In genomic region chr15:91855684-91856553, GRCh38 we compare ENCODE assay signal across 9 cellular contexts. TPM values are rescaled to one million over a fixed set of nuclear protein-coding genes. Genes with fewer than 3 reads are reported as not detected.
DNase-seq lines count a peak whose midpoint lies in the region; ATAC-seq and TF ChIP-seq lines count a peak whose summit lies in the region.
"Had no signal": no experiment of that assay in that cellular context is flagged by ENCODE, and none has a peak within 500 bp of the region (broad histone marks: within the 10 kb centered on the region; RNA-seq: fewer than 3 reads in every experiment).

No MANE protein-coding gene starts in this region.

- H3K27ac ChIP-seq in SK-N-SH (ENCODE audit: low read depth in 2 of 2, low read length in 1 of 2): no peak overlapping the region
- H3K27ac ChIP-seq in foreskin keratinocyte: peak overlapping the region; percentile 86
- peak overlapping the region; percentile 88 to 93 (median 92) for H3K27ac ChIP-seq in thyroid gland
- H3K27ac ChIP-seq in psoas muscle: no peak overlapping the region

- peaks cover 2% of the 10 kb centered on the region for H3K36me3 Mint-ChIP-seq in IgD-negative memory B cell

- peaks cover 7% of the 10 kb centered on the region for H3F3A ChIP-seq in SK-N-SH (replicated peaks; ENCODE audit: insufficient read depth)

- H3K79me2 ChIP-seq in SK-N-SH (ENCODE audit: insufficient read depth): peaks cover 61% of the 10 kb centered on the region

- TF ChIP-seq RAD21 in SK-N-SH (IDR thresholded peaks at IDR 0.05; ENCODE audit: low read length): peak; percentile 42

- no peak overlapping the region for H2AFZ ChIP-seq in SK-N-SH (ENCODE audit: low read depth)

- ATAC-seq in SK-N-SH treated with all-trans-retinoic acid at 6 μM for 48 hours: no peak
- peak; percentile 63 for ATAC-seq in foreskin keratinocyte
- no peak for ATAC-seq in psoas muscle

- peak; percentile 45 for DNase-seq in SK-N-SH
- DNase-seq in foreskin keratinocyte: peak in 1 of 2 donors; percentile 56
- peak; percentile 73 to 77 for DNase-seq in thyroid gland
- no peak for DNase-seq in GM20000 (ENCODE audit: low spot score)
- DNase-seq in psoas muscle: no peak

- H3K9me3 ChIP-seq in SK-N-SH: no peaks in the 10 kb centered on the region
- H3K9me3 ChIP-seq in thyroid gland: no peaks in the 10 kb centered on the region
- no peaks in the 10 kb centered on the region for H3K9me3 ChIP-seq in psoas muscle

- CTCF ChIA-PET in SK-N-SH (lab: Yijun Ruan, JAX): interaction anchor here (0.8 to 9.0 kb wide), 13 partner anchors 9 to 554 kb away, joined by 3 to 112 read pairs (median 3); no protein-coding TSS in a partner anchor

- peak; percentile 38 for TF ChIP-seq CTCF in SK-N-SH (IDR thresholded peaks at IDR 0.05)
- peak; percentile 75 for TF ChIP-seq CTCF in foreskin keratinocyte (conservative IDR thresholded peaks at IDR 0.05)
- TF ChIP-seq CTCF in thyroid gland (IDR thresholded peaks at IDR 0.05): peak in 4 of 6 experiments; percentile 32 to 49 (median 39)
- no peak for TF ChIP-seq CTCF in GM20000 (IDR thresholded peaks at IDR 0.05; ENCODE audit: extremely low read depth, missing control alignments)
- TF ChIP-seq CTCF in psoas muscle (IDR thresholded peaks at IDR 0.05): no peak

- H3K9me3 Mint-ChIP-seq in IgD-negative memory B cell: peaks cover 1 to 3% (median 2%) of the 10 kb centered on the region in 3 donors

- peaks cover 19 to 29% of the 10 kb centered on the region in 2 experiments for H3K4me1 ChIP-seq in SK-N-SH (ENCODE audit: control insufficient read depth in 1 of 2, insufficient read depth in 2 of 2, low read depth in 1 of 2, low read length in 1 of 2)
- peaks cover 25% of the 10 kb centered on the region for H3K4me1 ChIP-seq in foreskin keratinocyte
- peaks cover 35 to 51% of the 10 kb centered on the region in 2 donors for H3K4me1 ChIP-seq in thyroid gland
- peaks cover 10% of the 10 kb centered on the region for H3K4me1 ChIP-seq in psoas muscle

- POLR2A ChIA-PET in SK-N-SH (lab: Yijun Ruan, JAX): no interaction called here

- H3K27ac Mint-ChIP-seq in IgD-negative memory B cell: peak overlapping the region; percentile 29 to 94 (median 46)
- H3K27ac Mint-ChIP-seq: B cell had no signal

- peaks cover 48% of the 10 kb centered on the region for H3K27me3 Mint-ChIP-seq in IgD-negative memory B cell

- peak overlapping the region in 1 of 2 experiments; percentile 93; a peak in 2 of 4 replicates for H3K4me3 ChIP-seq in SK-N-SH (ENCODE audit: low read depth in 2 of 2, low read length in 1 of 2)
- no peak overlapping the region for H3K4me3 ChIP-seq in thyroid gland (replicated peaks in 1 of 3)
- H3K4me3 ChIP-seq in psoas muscle: no peak overlapping the region

- no peak for TF ChIP-seq EP300 in SK-N-SH (IDR thresholded peaks at IDR 0.05; ENCODE audit: borderline replicate concordance in 1 of 2, low read depth in 1 of 2, low read length in 1 of 2)

- no peaks in the 10 kb centered on the region for H3K36me3 ChIP-seq in SK-N-SH (replicated peaks in 1 of 2; ENCODE audit: control insufficient read depth in 1 of 2, insufficient read depth in 2 of 2, low read length in 1 of 2)
- no peaks in the 10 kb centered on the region for H3K36me3 ChIP-seq in thyroid gland
- H3K36me3 ChIP-seq in psoas muscle (ENCODE audit: insufficient read depth in 1 of 2, low read depth in 1 of 2): no peaks in the 10 kb centered on the region

- intact Hi-C loops in thyroid gland (cut with DNase I) (loop anchor here (10.0 kb wide), 1 partner anchor 89 kb away; no protein-coding TSS in a partner anchor), psoas muscle (cut with DNase I) (loop anchor here in 1 of 2 donors (2.0 kb wide), 1 partner anchor 221 kb away; no protein-coding TSS in a partner anchor)

- H3K4me1 Mint-ChIP-seq in IgD-negative memory B cell: peaks cover 24 to 30% (median 25%) of the 10 kb centered on the region in 3 donors

- H3K4me2 ChIP-seq in SK-N-SH: peak overlapping the region; percentile 83

- no peak overlapping the region for H3K9ac ChIP-seq in SK-N-SH

- 89% methylated on average over 15 of the region's 15 CpGs for WGBS in SK-N-SH (ENCODE audit: low lambda C conversion rate)
- WGBS in thyroid gland, 2 donors: 43 to 49% methylated on average over 15 of the region's 15 CpGs
- 71 to 82% (median 73%) methylated on average over 15 of the region's 15 CpGs for WGBS in psoas muscle, 3 donors

- no peaks in the 10 kb centered on the region for H3K9me2 ChIP-seq in SK-N-SH

- H3K27me3 ChIP-seq in SK-N-SH (ENCODE audit: insufficient read depth) (no peaks in the 10 kb centered on the region), foreskin keratinocyte (no peaks in the 10 kb centered on the region), thyroid gland (no peaks in the 10 kb centered on the region), psoas muscle (ENCODE audit: insufficient read depth in 3 of 3, low read length in 2 of 3) (no peaks in the 10 kb centered on the region)

- TF ChIP-seq POLR2A in Raji (IDR thresholded peaks at IDR 0.05; ENCODE audit: insufficient read depth, low read depth, low read length) (peak; percentile 22; the same call in 1 of the 2 replicates), thyroid gland (IDR thresholded peaks at IDR 0.05) (peak in 1 of 2 donors; percentile 42)

- peak overlapping the region in 2 of 4 donors; percentile 78 to 88 for H3K4me3 Mint-ChIP-seq in IgD-negative memory B cell

- peaks cover 9% of the 10 kb centered on the region for H4K20me1 ChIP-seq in SK-N-SH (ENCODE audit: insufficient read depth)

TF ChIP-seq in SK-N-SH, 30 proteins besides CTCF, POLR2A, EP300 and RAD21:
- peak; percentile 24; the same call in 1 of the 2 replicates for TF ChIP-seq SMC3 (IDR thresholded peaks at IDR 0.05; ENCODE audit: low read depth, low read length)
- TF ChIP-seq, protein P1, sequence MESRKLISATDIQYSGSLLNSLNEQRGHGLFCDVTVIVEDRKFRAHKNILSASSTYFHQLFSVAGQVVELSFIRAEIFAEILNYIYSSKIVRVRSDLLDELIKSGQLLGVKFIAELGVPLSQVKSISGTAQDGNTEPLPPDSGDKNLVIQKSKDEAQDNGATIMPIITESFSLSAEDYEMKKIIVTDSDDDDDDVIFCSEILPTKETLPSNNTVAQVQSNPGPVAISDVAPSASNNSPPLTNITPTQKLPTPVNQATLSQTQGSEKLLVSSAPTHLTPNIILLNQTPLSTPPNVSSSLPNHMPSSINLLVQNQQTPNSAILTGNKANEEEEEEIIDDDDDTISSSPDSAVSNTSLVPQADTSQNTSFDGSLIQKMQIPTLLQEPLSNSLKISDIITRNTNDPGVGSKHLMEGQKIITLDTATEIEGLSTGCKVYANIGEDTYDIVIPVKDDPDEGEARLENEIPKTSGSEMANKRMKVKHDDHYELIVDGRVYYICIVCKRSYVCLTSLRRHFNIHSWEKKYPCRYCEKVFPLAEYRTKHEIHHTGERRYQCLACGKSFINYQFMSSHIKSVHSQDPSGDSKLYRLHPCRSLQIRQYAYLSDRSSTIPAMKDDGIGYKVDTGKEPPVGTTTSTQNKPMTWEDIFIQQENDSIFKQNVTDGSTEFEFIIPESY (IDR thresholded peaks at IDR 0.05; ENCODE audit: borderline replicate concordance, low read depth): no peak
- no peak for TF ChIP-seq CHD2 (IDR thresholded peaks at IDR 0.05; ENCODE audit: low read length, partially characterized antibody)
TF ChIP-seq in SK-N-SH: peak in this region for 1.

TF ChIP-seq in SK-N-SH treated with all-trans-retinoic acid at 6 μM for 48 hours, 23 proteins besides CTCF, POLR2A, EP300 and RAD21 (continues in another document):
- no peak for TF ChIP-seq BACH2 (CRISPR knock-in tag; IDR thresholded peaks at IDR 0.05; ENCODE audit: borderline replicate concordance)
- TF ChIP-seq, protein P2, sequence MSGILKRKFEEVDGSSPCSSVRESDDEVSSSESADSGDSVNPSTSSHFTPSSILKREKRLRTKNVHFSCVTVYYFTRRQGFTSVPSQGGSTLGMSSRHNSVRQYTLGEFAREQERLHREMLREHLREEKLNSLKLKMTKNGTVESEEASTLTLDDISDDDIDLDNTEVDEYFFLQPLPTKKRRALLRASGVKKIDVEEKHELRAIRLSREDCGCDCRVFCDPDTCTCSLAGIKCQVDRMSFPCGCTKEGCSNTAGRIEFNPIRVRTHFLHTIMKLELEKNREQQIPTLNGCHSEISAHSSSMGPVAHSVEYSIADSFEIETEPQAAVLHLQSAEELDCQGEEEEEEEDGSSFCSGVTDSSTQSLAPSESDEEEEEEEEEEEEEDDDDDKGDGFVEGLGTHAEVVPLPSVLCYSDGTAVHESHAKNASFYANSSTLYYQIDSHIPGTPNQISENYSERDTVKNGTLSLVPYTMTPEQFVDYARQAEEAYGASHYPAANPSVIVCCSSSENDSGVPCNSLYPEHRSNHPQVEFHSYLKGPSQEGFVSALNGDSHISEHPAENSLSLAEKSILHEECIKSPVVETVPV (CRISPR knock-in tag; IDR thresholded peaks at IDR 0.05): no peak
- TF ChIP-seq, protein P3, sequence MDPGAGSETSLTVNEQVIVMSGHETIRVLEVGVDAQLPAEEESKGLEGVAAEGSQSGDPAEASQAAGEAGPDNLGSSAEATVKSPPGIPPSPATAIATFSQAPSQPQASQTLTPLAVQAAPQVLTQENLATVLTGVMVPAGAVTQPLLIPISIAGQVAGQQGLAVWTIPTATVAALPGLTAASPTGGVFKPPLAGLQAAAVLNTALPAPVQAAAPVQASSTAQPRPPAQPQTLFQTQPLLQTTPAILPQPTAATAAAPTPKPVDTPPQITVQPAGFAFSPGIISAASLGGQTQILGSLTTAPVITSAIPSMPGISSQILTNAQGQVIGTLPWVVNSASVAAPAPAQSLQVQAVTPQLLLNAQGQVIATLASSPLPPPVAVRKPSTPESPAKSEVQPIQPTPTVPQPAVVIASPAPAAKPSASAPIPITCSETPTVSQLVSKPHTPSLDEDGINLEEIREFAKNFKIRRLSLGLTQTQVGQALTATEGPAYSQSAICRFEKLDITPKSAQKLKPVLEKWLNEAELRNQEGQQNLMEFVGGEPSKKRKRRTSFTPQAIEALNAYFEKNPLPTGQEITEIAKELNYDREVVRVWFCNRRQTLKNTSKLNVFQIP (CRISPR knock-in tag; IDR thresholded peaks at IDR 0.05; ENCODE audit: borderline replicate concordance, low read depth): no peak
- no peak for TF ChIP-seq SNAI2 (CRISPR knock-in tag; IDR thresholded peaks at IDR 0.05)
- no peak for TF ChIP-seq PPARA (CRISPR knock-in tag; IDR thresholded peaks at IDR 0.05; ENCODE audit: borderline replicate concordance)
- no peak for TF ChIP-seq RARB (CRISPR knock-in tag; IDR thresholded peaks at IDR 0.05)
- no peak for TF ChIP-seq ESRRG (CRISPR knock-in tag; IDR thresholded peaks at IDR 0.05)

RNA-seq across cellular contexts. Expression of gene SLCO3A1, which starts 2.4 kb away (rescaled TPM):
- polyA plus RNA-seq in SK-N-SH (2012; rRNA removed) (12.1 and 19.7 TPM in 2 replicates), IgD-negative memory B cell (3.1 TPM), foreskin keratinocyte (15.3 and 16.6 TPM in 2 replicates), psoas muscle (10 to 100 TPM in 1 of 3 donors, 1 to 10 TPM in 2; 3.5 to 10.3 (median 7.0) TPM)
- polyA plus RNA-seq in SK-N-SH (2012; cell fraction: cytosol; rRNA removed): 7.2 and 12.6 TPM in 2 replicates
- polyA plus RNA-seq in SK-N-SH (2012; cell fraction: nucleus; rRNA removed): 15.6 and 18.2 TPM in 2 replicates
- total RNA-seq in foreskin keratinocyte (10.5 and 13.7 TPM in 2 replicates), thyroid gland (10 to 100 TPM; 23.3 to 31.4 (median 28.0) TPM), psoas muscle (1 to 10 TPM; 5.9 to 9.4 (median 9.4) TPM)

Comparison
In these comparisons a context has a peak if more than half of its experiments do, and no peak if none do; other contexts are left out.
1. DNase-seq: peak in SK-N-SH (single experiment) and thyroid gland (2 of 2); none in GM20000 (single experiment) and psoas muscle (0 of 2).
2. H3K27ac ChIP-seq: peak in foreskin keratinocyte (single experiment) and thyroid gland (3 of 3); none in SK-N-SH (0 of 2) and psoas muscle (single experiment).
3. CTCF ChIP-seq: peak in SK-N-SH (single experiment), foreskin keratinocyte (single experiment) and thyroid gland (4 of 6); none in GM20000 (single experiment) and psoas muscle (single experiment).